ENCODE assay signal across 1 cellular context in the genomic region with DNA sequence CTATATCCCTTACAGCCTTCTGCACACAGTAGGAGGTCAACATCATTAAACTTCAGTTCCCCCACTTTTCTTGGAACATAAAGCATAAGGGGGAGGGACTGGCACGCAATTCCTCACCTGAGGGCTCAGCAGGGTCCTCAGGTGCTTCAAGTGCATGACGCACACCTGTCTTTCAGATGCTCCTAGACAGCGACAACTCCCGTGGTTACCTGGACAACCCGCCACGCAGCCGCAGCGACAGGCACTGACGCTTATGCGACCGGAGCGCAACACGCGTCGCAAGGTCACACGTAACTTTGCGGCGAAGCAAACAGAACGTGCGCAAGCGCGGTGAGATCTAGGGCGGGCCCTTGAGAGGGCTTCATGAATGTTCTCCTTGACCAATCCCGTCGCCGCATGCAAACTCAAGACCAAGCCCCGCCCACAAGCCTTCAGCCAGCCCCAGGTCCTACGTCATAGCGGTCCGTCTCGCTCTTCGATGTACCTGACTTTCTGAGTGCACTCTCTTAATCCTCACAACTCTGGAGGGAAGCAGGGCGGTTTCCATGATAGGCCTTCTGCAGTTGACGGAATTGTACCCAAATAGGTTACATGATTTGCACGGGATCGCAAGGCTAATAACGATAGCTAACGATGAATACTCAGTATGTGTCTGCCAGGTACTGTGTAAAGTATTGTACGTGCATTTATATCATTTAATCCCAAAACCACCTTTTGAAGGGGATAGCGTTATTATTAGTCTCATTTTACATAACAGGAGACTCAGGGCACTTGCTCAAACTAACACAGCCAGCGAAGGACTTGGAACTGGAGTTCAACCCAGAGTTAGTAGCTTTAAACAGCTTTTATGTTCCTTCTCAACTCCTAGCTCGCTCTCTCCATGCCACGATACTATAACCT.
TF ChIP-seq lines count a peak whose summit lies in the region.

A gene with protein sequence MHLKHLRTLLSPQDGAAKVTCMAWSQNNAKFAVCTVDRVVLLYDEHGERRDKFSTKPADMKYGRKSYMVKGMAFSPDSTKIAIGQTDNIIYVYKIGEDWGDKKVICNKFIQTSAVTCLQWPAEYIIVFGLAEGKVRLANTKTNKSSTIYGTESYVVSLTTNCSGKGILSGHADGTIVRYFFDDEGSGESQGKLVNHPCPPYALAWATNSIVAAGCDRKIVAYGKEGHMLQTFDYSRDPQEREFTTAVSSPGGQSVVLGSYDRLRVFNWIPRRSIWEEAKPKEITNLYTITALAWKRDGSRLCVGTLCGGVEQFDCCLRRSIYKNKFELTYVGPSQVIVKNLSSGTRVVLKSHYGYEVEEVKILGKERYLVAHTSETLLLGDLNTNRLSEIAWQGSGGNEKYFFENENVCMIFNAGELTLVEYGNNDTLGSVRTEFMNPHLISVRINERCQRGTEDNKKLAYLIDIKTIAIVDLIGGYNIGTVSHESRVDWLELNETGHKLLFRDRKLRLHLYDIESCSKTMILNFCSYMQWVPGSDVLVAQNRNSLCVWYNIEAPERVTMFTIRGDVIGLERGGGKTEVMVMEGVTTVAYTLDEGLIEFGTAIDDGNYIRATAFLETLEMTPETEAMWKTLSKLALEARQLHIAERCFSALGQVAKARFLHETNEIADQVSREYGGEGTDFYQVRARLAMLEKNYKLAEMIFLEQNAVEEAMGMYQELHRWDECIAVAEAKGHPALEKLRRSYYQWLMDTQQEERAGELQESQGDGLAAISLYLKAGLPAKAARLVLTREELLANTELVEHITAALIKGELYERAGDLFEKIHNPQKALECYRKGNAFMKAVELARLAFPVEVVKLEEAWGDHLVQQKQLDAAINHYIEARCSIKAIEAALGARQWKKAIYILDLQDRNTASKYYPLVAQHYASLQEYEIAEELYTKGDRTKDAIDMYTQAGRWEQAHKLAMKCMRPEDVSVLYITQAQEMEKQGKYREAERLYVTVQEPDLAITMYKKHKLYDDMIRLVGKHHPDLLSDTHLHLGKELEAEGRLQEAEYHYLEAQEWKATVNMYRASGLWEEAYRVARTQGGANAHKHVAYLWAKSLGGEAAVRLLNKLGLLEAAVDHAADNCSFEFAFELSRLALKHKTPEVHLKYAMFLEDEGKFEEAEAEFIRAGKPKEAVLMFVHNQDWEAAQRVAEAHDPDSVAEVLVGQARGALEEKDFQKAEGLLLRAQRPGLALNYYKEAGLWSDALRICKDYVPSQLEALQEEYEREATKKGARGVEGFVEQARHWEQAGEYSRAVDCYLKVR (N-terminal part only) (minus strand): TSS at position 246 of the 900 bp plus-strand sequence. CDS start 90 bp downstream, at position 156.

TF ChIP-seq in HepG2, 621 proteins besides CTCF, POLR2A, EP300 and RAD21 (continued from another document and continues in another):
- TF ChIP-seq ZNF318 (CRISPR knock-in tag; IDR thresholded peaks at IDR 0.05) = peak; percentile 78; the same call in 1 of the 2 replicates
- no peak for TF ChIP-seq HNRNPH1 (optimal IDR thresholded peaks at IDR 0.05; ENCODE audit: low read depth, low read length)
- peak; percentile 82 for TF ChIP-seq ZNF619 (CRISPR knock-in tag; IDR thresholded peaks at IDR 0.05)
- TF ChIP-seq ZNF670 (CRISPR knock-in tag; IDR thresholded peaks at IDR 0.05; ENCODE audit: borderline replicate concordance) = no peak; the same call in 1 of the 2 replicates
- TF ChIP-seq ZNF724P (CRISPR knock-in tag; IDR thresholded peaks at IDR 0.05; ENCODE audit: borderline replicate concordance) = no peak; the same call in 1 of the 2 replicates
- no peak for TF ChIP-seq DNMT1 (CRISPR knock-in tag; IDR thresholded peaks at IDR 0.05)
- TF ChIP-seq, protein P1, sequence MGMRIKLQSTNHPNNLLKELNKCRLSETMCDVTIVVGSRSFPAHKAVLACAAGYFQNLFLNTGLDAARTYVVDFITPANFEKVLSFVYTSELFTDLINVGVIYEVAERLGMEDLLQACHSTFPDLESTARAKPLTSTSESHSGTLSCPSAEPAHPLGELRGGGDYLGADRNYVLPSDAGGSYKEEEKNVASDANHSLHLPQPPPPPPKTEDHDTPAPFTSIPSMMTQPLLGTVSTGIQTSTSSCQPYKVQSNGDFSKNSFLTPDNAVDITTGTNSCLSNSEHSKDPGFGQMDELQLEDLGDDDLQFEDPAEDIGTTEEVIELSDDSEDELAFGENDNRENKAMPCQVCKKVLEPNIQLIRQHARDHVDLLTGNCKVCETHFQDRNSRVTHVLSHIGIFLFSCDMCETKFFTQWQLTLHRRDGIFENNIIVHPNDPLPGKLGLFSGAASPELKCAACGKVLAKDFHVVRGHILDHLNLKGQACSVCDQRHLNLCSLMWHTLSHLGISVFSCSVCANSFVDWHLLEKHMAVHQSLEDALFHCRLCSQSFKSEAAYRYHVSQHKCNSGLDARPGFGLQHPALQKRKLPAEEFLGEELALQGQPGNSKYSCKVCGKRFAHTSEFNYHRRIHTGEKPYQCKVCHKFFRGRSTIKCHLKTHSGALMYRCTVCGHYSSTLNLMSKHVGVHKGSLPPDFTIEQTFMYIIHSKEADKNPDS (CRISPR knock-in tag; IDR thresholded peaks at IDR 0.05) = no peak
- TF ChIP-seq SP2 (CRISPR knock-in tag; IDR thresholded peaks at IDR 0.05) = no peak
- TF ChIP-seq HMGA1 (CRISPR knock-in tag; conservative IDR thresholded peaks at IDR 0.05) = no peak
- no peak for TF ChIP-seq ATAD3A (CRISPR knock-in tag; IDR thresholded peaks at IDR 0.05)
- TF ChIP-seq, protein P2, sequence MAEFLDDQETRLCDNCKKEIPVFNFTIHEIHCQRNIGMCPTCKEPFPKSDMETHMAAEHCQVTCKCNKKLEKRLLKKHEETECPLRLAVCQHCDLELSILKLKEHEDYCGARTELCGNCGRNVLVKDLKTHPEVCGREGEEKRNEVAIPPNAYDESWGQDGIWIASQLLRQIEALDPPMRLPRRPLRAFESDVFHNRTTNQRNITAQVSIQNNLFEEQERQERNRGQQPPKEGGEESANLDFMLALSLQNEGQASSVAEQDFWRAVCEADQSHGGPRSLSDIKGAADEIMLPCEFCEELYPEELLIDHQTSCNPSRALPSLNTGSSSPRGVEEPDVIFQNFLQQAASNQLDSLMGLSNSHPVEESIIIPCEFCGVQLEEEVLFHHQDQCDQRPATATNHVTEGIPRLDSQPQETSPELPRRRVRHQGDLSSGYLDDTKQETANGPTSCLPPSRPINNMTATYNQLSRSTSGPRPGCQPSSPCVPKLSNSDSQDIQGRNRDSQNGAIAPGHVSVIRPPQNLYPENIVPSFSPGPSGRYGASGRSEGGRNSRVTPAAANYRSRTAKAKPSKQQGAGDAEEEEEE (CRISPR knock-in tag; IDR thresholded peaks at IDR 0.05; ENCODE audit: borderline replicate concordance) = no peak
- peak; percentile 95 for TF ChIP-seq ERF (CRISPR knock-in tag; IDR thresholded peaks at IDR 0.05)
- TF ChIP-seq NCOR1 (IDR thresholded peaks at IDR 0.05; ENCODE audit: borderline replicate concordance, low read length) = peak; percentile 46; the same call in 1 of the 2 replicates
- peak; percentile 71; the same call in 1 of the 2 replicates for TF ChIP-seq SP4 (CRISPR knock-in tag; IDR thresholded peaks at IDR 0.05)
- TF ChIP-seq ZNF543 (CRISPR knock-in tag; IDR thresholded peaks at IDR 0.05) = no peak
- TF ChIP-seq ZNF768 (CRISPR knock-in tag; IDR thresholded peaks at IDR 0.05) = peak; percentile 28; the same call in 1 of the 2 replicates
- TF ChIP-seq USF2 (IDR thresholded peaks at IDR 0.05; ENCODE audit: low read depth, low read length) = 0 out of 2 replicates have a peak, but pooled peaks have one; percentile 3
- no peak; the same call in 1 of the 2 replicates for TF ChIP-seq USF2 (CRISPR knock-in tag; IDR thresholded peaks at IDR 0.05; ENCODE audit: borderline replicate concordance)
- peak; percentile 50; the same call in 1 of the 2 replicates for TF ChIP-seq NFKBIZ (CRISPR knock-in tag; IDR thresholded peaks at IDR 0.05)
- TF ChIP-seq, protein P3, sequence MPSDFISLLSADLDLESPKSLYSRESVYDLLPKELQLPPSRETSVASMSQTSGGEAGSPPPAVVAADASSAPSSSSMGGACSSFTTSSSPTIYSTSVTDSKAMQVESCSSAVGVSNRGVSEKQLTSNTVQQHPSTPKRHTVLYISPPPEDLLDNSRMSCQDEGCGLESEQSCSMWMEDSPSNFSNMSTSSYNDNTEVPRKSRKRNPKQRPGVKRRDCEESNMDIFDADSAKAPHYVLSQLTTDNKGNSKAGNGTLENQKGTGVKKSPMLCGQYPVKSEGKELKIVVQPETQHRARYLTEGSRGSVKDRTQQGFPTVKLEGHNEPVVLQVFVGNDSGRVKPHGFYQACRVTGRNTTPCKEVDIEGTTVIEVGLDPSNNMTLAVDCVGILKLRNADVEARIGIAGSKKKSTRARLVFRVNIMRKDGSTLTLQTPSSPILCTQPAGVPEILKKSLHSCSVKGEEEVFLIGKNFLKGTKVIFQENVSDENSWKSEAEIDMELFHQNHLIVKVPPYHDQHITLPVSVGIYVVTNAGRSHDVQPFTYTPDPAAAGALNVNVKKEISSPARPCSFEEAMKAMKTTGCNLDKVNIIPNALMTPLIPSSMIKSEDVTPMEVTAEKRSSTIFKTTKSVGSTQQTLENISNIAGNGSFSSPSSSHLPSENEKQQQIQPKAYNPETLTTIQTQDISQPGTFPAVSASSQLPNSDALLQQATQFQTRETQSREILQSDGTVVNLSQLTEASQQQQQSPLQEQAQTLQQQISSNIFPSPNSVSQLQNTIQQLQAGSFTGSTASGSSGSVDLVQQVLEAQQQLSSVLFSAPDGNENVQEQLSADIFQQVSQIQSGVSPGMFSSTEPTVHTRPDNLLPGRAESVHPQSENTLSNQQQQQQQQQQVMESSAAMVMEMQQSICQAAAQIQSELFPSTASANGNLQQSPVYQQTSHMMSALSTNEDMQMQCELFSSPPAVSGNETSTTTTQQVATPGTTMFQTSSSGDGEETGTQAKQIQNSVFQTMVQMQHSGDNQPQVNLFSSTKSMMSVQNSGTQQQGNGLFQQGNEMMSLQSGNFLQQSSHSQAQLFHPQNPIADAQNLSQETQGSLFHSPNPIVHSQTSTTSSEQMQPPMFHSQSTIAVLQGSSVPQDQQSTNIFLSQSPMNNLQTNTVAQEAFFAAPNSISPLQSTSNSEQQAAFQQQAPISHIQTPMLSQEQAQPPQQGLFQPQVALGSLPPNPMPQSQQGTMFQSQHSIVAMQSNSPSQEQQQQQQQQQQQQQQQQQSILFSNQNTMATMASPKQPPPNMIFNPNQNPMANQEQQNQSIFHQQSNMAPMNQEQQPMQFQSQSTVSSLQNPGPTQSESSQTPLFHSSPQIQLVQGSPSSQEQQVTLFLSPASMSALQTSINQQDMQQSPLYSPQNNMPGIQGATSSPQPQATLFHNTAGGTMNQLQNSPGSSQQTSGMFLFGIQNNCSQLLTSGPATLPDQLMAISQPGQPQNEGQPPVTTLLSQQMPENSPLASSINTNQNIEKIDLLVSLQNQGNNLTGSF (CRISPR knock-in tag; IDR thresholded peaks at IDR 0.05) = no peak
- TF ChIP-seq YEATS2 (CRISPR knock-in tag; IDR thresholded peaks at IDR 0.05; ENCODE audit: borderline replicate concordance) = peak; percentile 96
- TF ChIP-seq ZFYVE20 (CRISPR knock-in tag; IDR thresholded peaks at IDR 0.05; ENCODE audit: borderline replicate concordance, low read depth) = no peak
